Comparison of ENCODE assay signal across 17 cellular contexts in the genomic region with DNA sequence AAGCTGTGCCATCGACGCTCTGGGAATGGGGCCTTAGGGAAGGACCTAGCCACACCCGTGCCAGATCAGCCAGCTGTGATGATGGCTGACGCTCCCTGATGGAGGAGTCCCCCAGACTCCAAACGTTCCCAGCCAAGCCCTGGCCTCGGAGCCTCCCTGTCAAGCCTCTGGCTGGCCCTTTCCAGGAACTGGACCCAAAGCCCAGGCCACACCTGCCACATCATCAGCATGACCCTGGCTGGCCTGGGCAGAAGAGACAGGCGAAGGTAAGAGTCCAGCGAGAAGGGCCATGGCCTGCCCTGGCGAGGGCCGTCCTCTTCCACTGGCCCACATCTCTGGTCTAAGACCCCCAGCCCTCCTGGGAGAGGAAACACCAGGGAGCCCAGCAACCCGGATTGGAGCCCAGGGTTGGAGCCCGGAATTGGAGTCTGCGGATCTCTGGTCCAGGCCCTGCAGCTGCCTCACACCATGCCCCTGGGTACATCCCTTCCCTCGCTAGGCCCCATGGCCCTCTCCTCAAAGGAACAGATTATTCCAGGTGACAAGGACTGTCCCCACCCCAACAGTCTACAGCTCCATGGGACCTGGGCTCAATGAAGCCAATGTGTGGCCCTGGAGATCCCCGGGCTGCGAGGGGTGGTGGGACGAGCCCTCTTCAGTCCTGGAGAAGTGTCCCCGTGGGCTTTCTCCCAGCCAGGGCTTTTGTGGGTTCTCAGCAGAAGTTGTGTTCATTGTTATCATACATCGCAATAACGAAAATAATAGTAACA.
DNase-seq lines count a peak whose midpoint lies in the region; ATAC-seq, FAIRE-seq and TF ChIP-seq lines count a peak whose summit lies in the region.
"Had no signal": no experiment of that assay in that cellular context is flagged by ENCODE, and none has a peak within 500 bp of the region (broad histone marks: within the 10 kb centered on the region; RNA-seq: fewer than 3 reads in every experiment).

No MANE protein-coding gene starts in this region.

- H3K56ac ChIP-seq in H1 (replicated peaks; ENCODE audit: insufficient read length, low read depth, low read length): no peak overlapping the region

- H3K79me1 ChIP-seq in H1 (ENCODE audit: low read depth, low read length): no peaks in the 10 kb centered on the region

- H3K4me1 Mint-ChIP-seq in osteocyte (ENCODE audit: unreplicated experiment): no peaks in the 10 kb centered on the region

- no peak overlapping the region; the same call in 1 of the 2 replicates for H2BK12ac ChIP-seq in H1 (ENCODE audit: low read depth, low read length)

- no peak overlapping the region for H4K8ac ChIP-seq in H1 (ENCODE audit: extremely low read depth, insufficient read depth, low read length)

- no peaks in the 10 kb centered on the region for H3K36me3 ChIP-seq in left ventricle myocardium inferior
- H3K36me3 ChIP-seq in H1 (ENCODE audit: control insufficient read depth in 2 of 4, insufficient read depth in 4 of 4, low read length in 3 of 4): no peaks in the 10 kb centered on the region; a peak in 1 of 8 replicates

- DNase-seq in left ventricle myocardium inferior (peak; percentile 0), Right ventricle myocardium superior (no peak), H1 (ENCODE audit: low read depth in 1 of 2, low spot score in 2 of 2) (no peak), osteocyte (ENCODE audit: extremely low spot score, unreplicated experiment) (peak; percentile 81), foreskin melanocyte (no peak), cerebellar nuclear complex (lab: John Stamatoyannopoulos, UW) (no peak), NCI-H2227 treated with DMSO at 0.1 percent for 48 hours (lab: John Stamatoyannopoulos, UW) (no peak)
- DNase-seq: 8988T; ACHN; C1 segment of cervical spinal cord; CD4-positive, alpha-beta T cell; DMS79; EL; HCEC 1CT; HFFc6 had no signal

- no peak overlapping the region for H2AFZ ChIP-seq in H1 (ENCODE audit: low read length)

- no peak overlapping the region for H2BK5ac ChIP-seq in H1 (ENCODE audit: low read depth, low read length)

- TF ChIP-seq POLR2A in H1 (IDR thresholded peaks at IDR 0.05; ENCODE audit: control extremely low read depth in 1 of 2, low read depth in 2 of 2, low read length in 2 of 2): no peak

- H4K5ac ChIP-seq in H1 (ENCODE audit: insufficient read length, low read depth, low read length): no peak overlapping the region

- intact Hi-C loops in left ventricle myocardium inferior (cut with micrococcal nuclease): no loop called here
- intact Hi-C loops in Right ventricle myocardium superior (cut with DNase I): no loop called here

- peaks cover 0 to 4% of the 10 kb centered on the region in 2 experiments for H4K20me1 ChIP-seq in H1 (replicated peaks in 1 of 2; ENCODE audit: control insufficient read depth in 1 of 2, insufficient read depth in 2 of 2, low read length in 2 of 2)

- H3K27ac Mint-ChIP-seq in osteocyte (ENCODE audit: unreplicated experiment): no peak overlapping the region
- H3K27ac Mint-ChIP-seq: CD4-positive, alpha-beta T cell; HFFc6 had no signal

- no peaks in the 10 kb centered on the region for H3K79me2 ChIP-seq in H1 (ENCODE audit: control insufficient read depth in 1 of 2, insufficient read depth in 2 of 2, low read length in 2 of 2)

- peaks cover 9% of the 10 kb centered on the region for H3K27me3 Mint-ChIP-seq in osteocyte (ENCODE audit: unreplicated experiment)
- H3K27me3 Mint-ChIP-seq: CD4-positive, alpha-beta T cell had no signal

- no peak overlapping the region for H3K4ac ChIP-seq in H1 (replicated peaks; ENCODE audit: insufficient read length, low read depth, low read length)

- H3K27me3 ChIP-seq in left ventricle myocardium inferior (ENCODE audit: low read depth): no peaks in the 10 kb centered on the region
- peaks cover 0 to 4% (median 0%) of the 10 kb centered on the region in 4 experiments; a peak in 2 of 7 replicates for H3K27me3 ChIP-seq in H1 (replicated peaks in 1 of 4; ENCODE audit: control insufficient read depth in 3 of 4, extremely low read depth in 1 of 4, insufficient read depth in 3 of 4, low read length in 3 of 4)

- H3K4me2 ChIP-seq in H1 (ENCODE audit: insufficient read depth in 1 of 2, low read depth in 2 of 2, low read length in 2 of 2): no peak overlapping the region

- CTCF ChIA-PET in H1 (lab: Charles Lee; ENCODE audit: partially characterized antibody): interaction anchor here (1.0 to 1.6 kb wide), 5 partner anchors 19 to 162 kb away, joined by 3 to 5 read pairs (median 4); no protein-coding TSS in a partner anchor

- peaks cover 13% of the 10 kb centered on the region; the same call in 1 of the 2 replicates for H3K23me2 ChIP-seq in H1 (ENCODE audit: low read depth, low read length)

- TF ChIP-seq EP300 in H1 (IDR thresholded peaks at IDR 0.05; ENCODE audit: borderline replicate concordance in 1 of 2, low read depth in 2 of 2, low read length in 2 of 2): no peak

- POLR2A ChIA-PET in H1 (lab: Charles Lee; ENCODE audit: partially characterized antibody): interaction anchor here (0.9 to 1.0 kb wide), 3 partner anchors 8 to 107 kb away, joined by 3 read pairs; no protein-coding TSS in a partner anchor

- H3K4me3 ChIP-seq in left ventricle myocardium inferior: no peak overlapping the region
- no peak overlapping the region for H3K4me3 ChIP-seq in H1 (ENCODE audit: extremely low read depth in 1 of 4, insufficient read depth in 2 of 4, low read depth in 3 of 4, low read length in 4 of 4)

- H3K4me3 Mint-ChIP-seq in osteocyte (ENCODE audit: unreplicated experiment): no peak overlapping the region
- H3K4me3 Mint-ChIP-seq: CD4-positive, alpha-beta T cell; HFFc6 had no signal

- no peak for FAIRE-seq in H1 (lab: Jason Lieb, UNC)
- FAIRE-seq: G401.6, GM12891 had no signal

- no peak overlapping the region for H2BK15ac ChIP-seq in H1 (ENCODE audit: low read length)

- H2BK20ac ChIP-seq in H1 (ENCODE audit: low read length): no peak overlapping the region

- H3K4me1 ChIP-seq in left ventricle myocardium inferior (no peaks in the 10 kb centered on the region), H1 (replicated peaks in 1 of 4; ENCODE audit: control insufficient read depth in 3 of 4, insufficient read depth in 4 of 4, low read length in 3 of 4) (peaks cover 0 to 3% (median 0%) of the 10 kb centered on the region in 4 experiments; a peak in 1 of 7 replicates)

- no peaks in the 10 kb centered on the region for H3K9me3 Mint-ChIP-seq in osteocyte (ENCODE audit: unreplicated experiment)
- H3K9me3 Mint-ChIP-seq: CD4-positive, alpha-beta T cell; HFFc6 had no signal

- H4K91ac ChIP-seq in H1 (replicated peaks; ENCODE audit: insufficient read length, low read length): peak overlapping the region; percentile 6

- peak overlapping the region; percentile 39; the same call in 1 of the 2 replicates for H2AK5ac ChIP-seq in H1 (ENCODE audit: low read depth, low read length)

- H3K18ac ChIP-seq in H1 (ENCODE audit: extremely low read depth, low read length): no peak overlapping the region

- no peak for TF ChIP-seq RAD21 in H1 (IDR thresholded peaks at IDR 0.05 in 1 of 2, conservative IDR thresholded peaks at IDR 0.05 in 1 of 2; ENCODE audit: low read depth in 2 of 2, low read length in 2 of 2)

- H3K27ac ChIP-seq in left ventricle myocardium inferior (replicated peaks) (no peak overlapping the region), H1 (ENCODE audit: low read depth, low read length) (no peak overlapping the region)

- H3K9me3 ChIP-seq in left ventricle myocardium inferior (replicated peaks): no peaks in the 10 kb centered on the region
- H3K9me3 ChIP-seq in H1 (ENCODE audit: insufficient read depth in 2 of 2, low read depth in 1 of 2, low read length in 1 of 2): no peaks in the 10 kb centered on the region

- no peak overlapping the region for H3K9ac ChIP-seq in H1 (replicated peaks in 1 of 4; ENCODE audit: extremely low read depth in 1 of 4, low read depth in 3 of 4, low read length in 3 of 4)

- H3K14ac ChIP-seq in H1 (ENCODE audit: insufficient read length): no peak overlapping the region

- no peak for ATAC-seq in Right ventricle myocardium superior (ENCODE audit: poor library complexity)

- no peak overlapping the region for H3K23ac ChIP-seq in H1 (ENCODE audit: insufficient read length)

- TF ChIP-seq CTCF in left ventricle myocardium inferior (IDR thresholded peaks at IDR 0.05; ENCODE audit: borderline replicate concordance) (no peak), H1 (IDR thresholded peaks at IDR 0.05; ENCODE audit: control extremely low read depth in 1 of 3, insufficient read depth in 1 of 3, low read depth in 1 of 3, low read length in 3 of 3) (no peak), osteocyte (IDR thresholded peaks at IDR 0.05) (no peak)

- no peaks in the 10 kb centered on the region for H3K36me3 Mint-ChIP-seq in osteocyte (ENCODE audit: unreplicated experiment)

- H2BK120ac ChIP-seq in H1 (replicated peaks; ENCODE audit: low read depth, low read length): no peak overlapping the region

- WGBS in H1 (ENCODE audit: extremely low coverage in 1 of 2, insufficient coverage in 1 of 2, insufficient read length in 1 of 2, insufficient replicate concordance in 2 of 2, low coverage in 1 of 2, low lambda C conversion rate in 2 of 2, missing lambda C conversion rate in 1 of 2), 2 experiments: 87% methylated on average over 20 of the region's 20 CpGs; no CpG with 5 or more reads in 1 of the 2 experiments

TF ChIP-seq in H1, 55 proteins besides CTCF, POLR2A, EP300 and RAD21:
- TF ChIP-seq, protein P1, sequence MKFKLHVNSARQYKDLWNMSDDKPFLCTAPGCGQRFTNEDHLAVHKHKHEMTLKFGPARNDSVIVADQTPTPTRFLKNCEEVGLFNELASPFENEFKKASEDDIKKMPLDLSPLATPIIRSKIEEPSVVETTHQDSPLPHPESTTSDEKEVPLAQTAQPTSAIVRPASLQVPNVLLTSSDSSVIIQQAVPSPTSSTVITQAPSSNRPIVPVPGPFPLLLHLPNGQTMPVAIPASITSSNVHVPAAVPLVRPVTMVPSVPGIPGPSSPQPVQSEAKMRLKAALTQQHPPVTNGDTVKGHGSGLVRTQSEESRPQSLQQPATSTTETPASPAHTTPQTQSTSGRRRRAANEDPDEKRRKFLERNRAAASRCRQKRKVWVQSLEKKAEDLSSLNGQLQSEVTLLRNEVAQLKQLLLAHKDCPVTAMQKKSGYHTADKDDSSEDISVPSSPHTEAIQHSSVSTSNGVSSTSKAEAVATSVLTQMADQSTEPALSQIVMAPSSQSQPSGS (IDR thresholded peaks at IDR 0.05; ENCODE audit: low read length): no peak
- TF ChIP-seq TEAD4 (IDR thresholded peaks at IDR 0.05; ENCODE audit: low read depth, low read length) (no peak), CEBPB (IDR thresholded peaks at IDR 0.05; ENCODE audit: low read depth, low read length) (no peak), CBX5 (IDR thresholded peaks at IDR 0.05; ENCODE audit: low read depth, low read length) (no peak), CBX8 (IDR thresholded peaks at IDR 0.05; ENCODE audit: borderline replicate concordance, low read depth, low read length) (no peak), HDAC6 (IDR thresholded peaks at IDR 0.05; ENCODE audit: low read depth, low read length) (no peak), SIRT6 (IDR thresholded peaks at IDR 0.05; ENCODE audit: low read length) (no peak)

Comparison
In these comparisons a context has a peak if more than half of its experiments do, and no peak if none do; other contexts are left out.
1. DNase-seq: peak in left ventricle myocardium inferior (single experiment) and osteocyte (single experiment); none in Right ventricle myocardium superior (single experiment), H1 (0 of 2), foreskin melanocyte (single experiment), cerebellar nuclear complex (0 of 2) and NCI-H2227 treated with DMSO at 0.1 percent for 48 hours (single experiment).